ENCODE assay signal across 13 cellular contexts in genomic region chr3:73143821-73144237, GRCh38.
A peak's percentile ranks its signal among the peaks of the same experiment; 100 is the strongest.
DNase-seq lines count a peak whose midpoint lies in the region; ATAC-seq, FAIRE-seq and TF ChIP-seq lines count a peak whose summit lies in the region.
"Had no signal": no experiment of that assay in that cellular context is flagged by ENCODE, and none has a peak within 500 bp of the region (broad histone marks: within the 10 kb centered on the region; RNA-seq: fewer than 3 reads in every experiment).

No MANE protein-coding gene starts in this region.

- H3K27me3 ChIP-seq in gastrocnemius medialis = no peaks in the 10 kb centered on the region

- peak overlapping the region in 1 of 4 donors; percentile 29 for H3K27ac ChIP-seq in gastrocnemius medialis
- H3K27ac ChIP-seq: VCaP had no signal

- no peaks in the 10 kb centered on the region for H3K36me3 ChIP-seq in gastrocnemius medialis

- DNase-seq in NCI-H524 (lab: John Stamatoyannopoulos, UW) (peak; percentile 13 to 69), NCI-H524 treated with DMSO at 0.1 percent for 48 hours (lab: John Stamatoyannopoulos, UW) (no peak), SK-N-DZ (ENCODE audit: low spot score) (peak; percentile 4), Right ventricle myocardium superior (peak; percentile 44), gastrocnemius medialis (peak in 1 of 2 donors; percentile 30), HuH-7 (ENCODE audit: low spot score) (no peak), RCC 7860 (ENCODE audit: low spot score) (no peak), nucleus accumbens (lab: John Stamatoyannopoulos, UW) (no peak)
- DNase-seq: activated T-cell treated with anti-CD3 and anti-CD28 coated beads, Interleukin-2, amount 50 U/mL, for 48 hours; GDM1 had no signal

- no peak for TF ChIP-seq CTCF in gastrocnemius medialis (IDR thresholded peaks at IDR 0.05 in 4 of 5, conservative IDR thresholded peaks at IDR 0.05 in 1 of 5)

- H3K4me1 ChIP-seq in gastrocnemius medialis = peaks cover 0 to 4% of the 10 kb centered on the region in 2 donors

- TF ChIP-seq POLR2A in gastrocnemius medialis (IDR thresholded peaks at IDR 0.05) = no peak

- intact Hi-C loops in Right ventricle myocardium superior (cut with DNase I) (no loop called here), gastrocnemius medialis (cut with DNase I; ENCODE audit: low total_unique reads) (no loop called here)

- no peak overlapping the region for H3K4me3 ChIP-seq in gastrocnemius medialis

- H3K9me3 ChIP-seq in gastrocnemius medialis = no peaks in the 10 kb centered on the region

- FAIRE-seq in RCC 7860 (lab: Jason Lieb, UNC) = no peak
- FAIRE-seq: bronchial epithelial cell, H54 had no signal

- in situ Hi-C loops in gastrocnemius medialis (cut with MboI; ENCODE audit: low sequenced_read_pairs in 4 of 4) = no loop called here

- ATAC-seq in Right ventricle myocardium superior (ENCODE audit: poor library complexity) (peak; percentile 37), gastrocnemius medialis (peak; percentile 34 to 35)

Comparison
In these comparisons a context has a peak if more than half of its experiments do, and no peak if none do; other contexts are left out.
1. DNase-seq: peak in NCI-H524 (2 of 2), SK-N-DZ (single experiment) and Right ventricle myocardium superior (single experiment); none in NCI-H524 treated with DMSO at 0.1 percent for 48 hours (single experiment), HuH-7 (single experiment), RCC 7860 (single experiment) and nucleus accumbens (0 of 56).